In genomic region chr9:38396371-38396671, GRCh38 we compare ENCODE assay signal across 16 cellular contexts. TPM values are rescaled to one million over a fixed set of nuclear protein-coding genes. Genes with fewer than 3 reads are reported as not detected.
A peak's percentile ranks its signal among the peaks of the same experiment; 100 is the strongest.
DNase-seq lines count a peak whose midpoint lies in the region; ATAC-seq and TF ChIP-seq lines count a peak whose summit lies in the region.
"Had no signal": no experiment of that assay in that cellular context is flagged by ENCODE, and none has a peak within 500 bp of the region (broad histone marks: within the 10 kb centered on the region; RNA-seq: fewer than 3 reads in every experiment).

No MANE protein-coding gene starts in this region.

- peaks cover 0 to 13% of the 10 kb centered on the region in 2 donors for H3K9me3 ChIP-seq in ascending aorta
- H3K9me3 ChIP-seq: BLaER1 treated with 17β-estradiol and CSF1 and Interleukin-3, amounts not matched to agents 10 nM and 100 nM had no signal

- H3K4me3 ChIP-seq in ascending aorta = peak overlapping the region in 1 of 2 donors; percentile 87
- H3K4me3 ChIP-seq: BLaER1 treated with 17β-estradiol and CSF1 and Interleukin-3, amounts not matched to agents 10 nM and 100 nM; GM23338 had no signal

- H3K9me3 Mint-ChIP-seq in endothelial cell (ENCODE audit: unreplicated experiment) = no peaks in the 10 kb centered on the region
- no peaks in the 10 kb centered on the region for H3K9me3 Mint-ChIP-seq in neural crest cell
- H3K9me3 Mint-ChIP-seq in stimulated activated effector memory CD8-positive, alpha-beta T cell treated with anti-CD3 and anti-CD28 coated beads, Interleukin-12 subunit alpha, Interleukin-12 subunit beta, amount 100 ng/mL, for 72 hours = no peaks in the 10 kb centered on the region
- H3K9me3 Mint-ChIP-seq: GM23338 had no signal

- peaks cover 15% of the 10 kb centered on the region for H3K4me1 Mint-ChIP-seq in endothelial cell (ENCODE audit: unreplicated experiment)
- peaks cover 32% of the 10 kb centered on the region for H3K4me1 Mint-ChIP-seq in neural crest cell
- peaks cover 21% of the 10 kb centered on the region for H3K4me1 Mint-ChIP-seq in stimulated activated effector memory CD8-positive, alpha-beta T cell treated with anti-CD3 and anti-CD28 coated beads, Interleukin-12 subunit alpha, Interleukin-12 subunit beta, amount 100 ng/mL, for 72 hours

- H3K27me3 Mint-ChIP-seq in endothelial cell (ENCODE audit: unreplicated experiment) (peaks cover 1% of the 10 kb centered on the region), neural crest cell (ENCODE audit: low read depth) (peaks cover 3% of the 10 kb centered on the region)

- peaks cover 41 to 43% of the 10 kb centered on the region in 2 donors for H3K36me3 ChIP-seq in ascending aorta

- peaks cover 9 to 23% of the 10 kb centered on the region in 2 donors for H3K4me1 ChIP-seq in ascending aorta

- H3K36me3 Mint-ChIP-seq in endothelial cell (ENCODE audit: low read depth, unreplicated experiment) (peaks cover 19% of the 10 kb centered on the region), neural crest cell (ENCODE audit: low read depth) (peaks cover 25% of the 10 kb centered on the region)
- peaks cover 37% of the 10 kb centered on the region for H3K36me3 Mint-ChIP-seq in stimulated activated effector memory CD8-positive, alpha-beta T cell treated with anti-CD3 and anti-CD28 coated beads, Interleukin-12 subunit alpha, Interleukin-12 subunit beta, amount 100 ng/mL, for 72 hours

- H3K27me3 ChIP-seq in ascending aorta = no peaks in the 10 kb centered on the region
- H3K27me3 ChIP-seq: BLaER1 treated with 17β-estradiol and CSF1 and Interleukin-3, amounts not matched to agents 10 nM and 100 nM had no signal

- DNase-seq in ascending aorta (ENCODE audit: low spot score in 2 of 2) (no peak), endothelial cell (ENCODE audit: low spot score) (no peak), neural crest cell (ENCODE audit: low read depth, low spot score) (no peak), sciatic nerve (ENCODE audit: low spot score) (no peak)
- DNase-seq in stimulated activated effector memory CD8-positive, alpha-beta T cell treated with anti-CD3 and anti-CD28 coated beads, Interleukin-12 subunit alpha, Interleukin-12 subunit beta, amount 100 ng/mL, for 72 hours (ENCODE audit: low spot score in 2 of 2) = no peak
- DNase-seq in stimulated activated CD4-positive, alpha-beta T cell treated with anti-CD3 and anti-CD28 coated beads, Interleukin-2, amount 100 ng/mL, for 24 hours = no peak
- DNase-seq: 8988T; Calu3; CD8-positive, alpha-beta T cell; GF-D8; HCEC 1CT had no signal

- intact Hi-C loops in ascending aorta (cut with DNase I) = loop anchor here (10.0 kb wide), 3 partner anchors 492 to 1912 kb away; partner anchors contain the start of gene SLC25A51
- intact Hi-C loops in sciatic nerve (cut with DNase I) = no loop called here

- no peak for ATAC-seq in stimulated activated effector memory CD8-positive, alpha-beta T cell treated with anti-CD3 and anti-CD28 coated beads, Interleukin-12 subunit alpha, Interleukin-12 subunit beta, amount 100 ng/mL, for 72 hours
- no peak for ATAC-seq in HG03520 (IDR thresholded peaks at IDR 0.05; ENCODE audit: unreplicated experiment)
- ATAC-seq in sciatic nerve = no peak
- ATAC-seq in HG02884 (IDR thresholded peaks at IDR 0.05; ENCODE audit: unreplicated experiment) = no peak
- ATAC-seq: CD8-positive, alpha-beta T cell; GM23338 had no signal

- H3K27ac Mint-ChIP-seq in endothelial cell (ENCODE audit: unreplicated experiment) = no peak overlapping the region
- peak overlapping the region; percentile 58 for H3K27ac Mint-ChIP-seq in neural crest cell (ENCODE audit: unreplicated experiment)
- peak overlapping the region; percentile 40 for H3K27ac Mint-ChIP-seq in stimulated activated effector memory CD8-positive, alpha-beta T cell treated with anti-CD3 and anti-CD28 coated beads, Interleukin-12 subunit alpha, Interleukin-12 subunit beta, amount 100 ng/mL, for 72 hours
- H3K27ac Mint-ChIP-seq: B cell; CD8-positive, alpha-beta T cell; GM23338 had no signal

- TF ChIP-seq CTCF in ascending aorta (IDR thresholded peaks at IDR 0.05) (no peak), endothelial cell (IDR thresholded peaks at IDR 0.05; ENCODE audit: unreplicated experiment) (no peak), neural crest cell (conservative IDR thresholded peaks at IDR 0.05) (no peak)

- H3K4me3 Mint-ChIP-seq in endothelial cell (ENCODE audit: unreplicated experiment) = peak overlapping the region; percentile 47
- no peak overlapping the region for H3K4me3 Mint-ChIP-seq in neural crest cell
- H3K4me3 Mint-ChIP-seq in stimulated activated effector memory CD8-positive, alpha-beta T cell treated with anti-CD3 and anti-CD28 coated beads, Interleukin-12 subunit alpha, Interleukin-12 subunit beta, amount 100 ng/mL, for 72 hours = no peak overlapping the region
- H3K4me3 Mint-ChIP-seq: B cell; CD8-positive, alpha-beta T cell; GM23338 had no signal

- peak overlapping the region; percentile 98 to 99 for H3K27ac ChIP-seq in ascending aorta
- H3K27ac ChIP-seq: BLaER1 treated with 17β-estradiol and CSF1 and Interleukin-3, amounts not matched to agents 10 nM and 100 nM had no signal

RNA-seq across cellular contexts. Expression of gene ALDH1B1, which starts 3.8 kb away (rescaled TPM):
- total RNA-seq in ascending aorta (85.5 TPM), endothelial cell (ENCODE audit: unreplicated experiment) (18.7 TPM), neural crest cell (32.9 and 37.3 TPM in 2 replicates), sciatic nerve (9.3 TPM)

RNA-seq across cellular contexts. Expression of gene IGFBPL1, which starts 27.9 kb away (rescaled TPM):
- total RNA-seq in ascending aorta (4.8 TPM), endothelial cell (ENCODE audit: unreplicated experiment) (9.1 TPM), neural crest cell (58.9 and 63.8 TPM in 2 replicates), sciatic nerve (not detected)
- total RNA-seq: B cell; CD8-positive, alpha-beta T cell had no signal
